In the genomic region with DNA sequence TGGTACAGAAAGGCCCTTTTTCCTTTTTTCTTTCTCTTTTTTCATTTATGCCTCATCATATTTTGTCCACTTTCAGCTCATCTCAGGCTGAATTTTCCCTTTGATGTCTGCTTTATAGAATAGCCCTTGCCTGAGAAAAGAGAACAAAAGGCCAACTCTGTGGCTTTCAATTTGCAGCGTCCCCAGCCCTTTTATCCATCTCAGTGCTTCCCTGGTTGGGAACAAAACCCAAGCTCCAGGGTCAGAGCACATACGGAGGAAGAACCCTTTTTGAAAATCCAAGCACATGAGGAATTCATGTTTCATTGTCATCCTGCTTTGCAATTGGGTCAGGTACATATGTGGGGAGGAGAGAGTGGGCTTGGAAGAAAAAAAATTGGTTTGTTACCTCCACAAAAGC, we compare ENCODE assay signal across 26 cellular contexts. TPM values are rescaled to one million over a fixed set of nuclear protein-coding genes. Genes with fewer than 3 reads are reported as not detected.
DNase-seq lines count a peak whose midpoint lies in the region; ATAC-seq and TF ChIP-seq lines count a peak whose summit lies in the region.
"Had no signal": no experiment of that assay in that cellular context is flagged by ENCODE, and none has a peak within 500 bp of the region (broad histone marks: within the 10 kb centered on the region; RNA-seq: fewer than 3 reads in every experiment).

No MANE protein-coding gene starts in this region.

- H3K4me1 ChIP-seq in GM23338 (ENCODE audit: insufficient read depth) (peaks cover 15% of the 10 kb centered on the region), gastrocnemius medialis (peaks cover 19 to 30% of the 10 kb centered on the region in 2 donors)
- H3K4me1 ChIP-seq: SJCRH30 had no signal

- no peaks in the 10 kb centered on the region for H3K27me3 ChIP-seq in GM23338 (ENCODE audit: insufficient read depth)
- no peaks in the 10 kb centered on the region for H3K27me3 ChIP-seq in gastrocnemius medialis
- H3K27me3 ChIP-seq: SJCRH30 had no signal

- H3K4me3 ChIP-seq in GM23338 = no peak overlapping the region
- H3K4me3 ChIP-seq in gastrocnemius medialis = no peak overlapping the region
- H3K4me3 ChIP-seq: BLaER1 treated with 17β-estradiol and CSF1 and Interleukin-3, amounts not matched to agents 10 nM and 100 nM; PC-9; SJCRH30 had no signal

- in situ Hi-C loops in gastrocnemius medialis (cut with MboI; ENCODE audit: low sequenced_read_pairs in 4 of 4) = no loop called here

- intact Hi-C loops in gastrocnemius medialis (cut with DNase I; ENCODE audit: low total_unique reads) = no loop called here

- H3K4me1 Mint-ChIP-seq in GM23338 (peaks cover 35% of the 10 kb centered on the region), brain (peaks cover 71% of the 10 kb centered on the region), neural crest cell (peaks cover 69% of the 10 kb centered on the region)

- H3K9me2 ChIP-seq in GM23338 (ENCODE audit: insufficient read depth) = no peaks in the 10 kb centered on the region

- H3K79me2 ChIP-seq in GM23338 (replicated peaks; ENCODE audit: insufficient read depth) = no peaks in the 10 kb centered on the region

- no peak overlapping the region for H3K4me3 Mint-ChIP-seq in GM23338
- peak overlapping the region in 3 of 5 experiments; percentile 14 to 60 (median 53) for H3K4me3 Mint-ChIP-seq in brain
- H3K4me3 Mint-ChIP-seq in neural crest cell = peak overlapping the region; percentile 78
- H3K4me3 Mint-ChIP-seq: CD4-positive, alpha-beta T cell had no signal

- H4K20me1 ChIP-seq in GM23338 (replicated peaks; ENCODE audit: insufficient read depth) = no peaks in the 10 kb centered on the region

- no peak for DNase-seq in GM23338 (ENCODE audit: low spot score)
- DNase-seq in neural crest cell (ENCODE audit: low read depth, low spot score) = no peak
- DNase-seq in gastrocnemius medialis = no peak
- DNase-seq in DMS114 treated with DMSO at 0.1 percent for 48 hours (lab: John Stamatoyannopoulos, UW; ENCODE audit: unreplicated experiment) = no peak
- DNase-seq in NCI-H2029 (lab: John Stamatoyannopoulos, UW) = no peak
- no peak for DNase-seq in NCI-H187 (lab: John Stamatoyannopoulos, UW)
- DNase-seq: AML-193; CD4-positive, alpha-beta T cell; DMS79; EL; GDM1; H7; KBM-7; MV-4-11; NCI-H1105; NCI-H1436 treated with DMSO at 0.1 percent for 48 hours; NCI-H1930; NCI-H446; NCI-H524 treated with DMSO at 0.1 percent for 48 hours; NCI-H774; PC-9; SJCRH30 had no signal

- H3K9me3 Mint-ChIP-seq in GM23338 (no peaks in the 10 kb centered on the region), brain (no peaks in the 10 kb centered on the region), neural crest cell (no peaks in the 10 kb centered on the region)
- H3K9me3 Mint-ChIP-seq: CD4-positive, alpha-beta T cell had no signal

- H3K27ac Mint-ChIP-seq in GM23338 (no peak overlapping the region), brain (peak overlapping the region in 4 of 5 experiments; percentile 85 to 97 (median 88)), neural crest cell (ENCODE audit: unreplicated experiment) (peak overlapping the region; percentile 99)
- H3K27ac Mint-ChIP-seq: CD4-positive, alpha-beta T cell had no signal

- TF ChIP-seq POLR2A in gastrocnemius medialis (IDR thresholded peaks at IDR 0.05) = no peak

- ATAC-seq in GM23338 (peak; percentile 54), gastrocnemius medialis (no peak)
- ATAC-seq: Right ventricle myocardium inferior, SK-N-SH treated with all-trans-retinoic acid at 6 μM for 48 hours had no signal

- H3K27ac ChIP-seq in GM23338 (ENCODE audit: low read depth) = no peak overlapping the region
- peak overlapping the region; percentile 41 to 77 (median 72) for H3K27ac ChIP-seq in gastrocnemius medialis
- H3K27ac ChIP-seq: BLaER1 treated with 17β-estradiol and CSF1 and Interleukin-3, amounts not matched to agents 10 nM and 100 nM; PC-9; SJCRH30 had no signal

- H3F3A ChIP-seq in GM23338 (replicated peaks; ENCODE audit: low read depth) = no peaks in the 10 kb centered on the region

- H3K36me3 ChIP-seq in GM23338 (ENCODE audit: insufficient read depth) (no peaks in the 10 kb centered on the region), gastrocnemius medialis (no peaks in the 10 kb centered on the region)
- H3K36me3 ChIP-seq: SJCRH30 had no signal

- no peak for TF ChIP-seq CTCF in GM23338 (conservative IDR thresholded peaks at IDR 0.05; ENCODE audit: low read depth in 2 of 2)
- no peak for TF ChIP-seq CTCF in brain (conservative IDR thresholded peaks at IDR 0.05)
- no peak for TF ChIP-seq CTCF in neural crest cell (conservative IDR thresholded peaks at IDR 0.05)
- TF ChIP-seq CTCF in gastrocnemius medialis (IDR thresholded peaks at IDR 0.05 in 4 of 5, conservative IDR thresholded peaks at IDR 0.05 in 1 of 5) = no peak

- 0 out of 3 replicates have a peak, but pooled peaks cover 6% of the 10 kb centered on the region for H3K36me3 Mint-ChIP-seq in GM23338 (ENCODE audit: low read depth)
- H3K36me3 Mint-ChIP-seq in brain = peaks cover 15% of the 10 kb centered on the region
- H3K36me3 Mint-ChIP-seq in neural crest cell (ENCODE audit: low read depth) = peaks cover 12% of the 10 kb centered on the region

- H2AFZ ChIP-seq in GM23338 = no peak overlapping the region
- H2AFZ ChIP-seq: PC-9 had no signal

- no peaks in the 10 kb centered on the region for H3K9me3 ChIP-seq in gastrocnemius medialis
- H3K9me3 ChIP-seq: SJCRH30 had no signal

- no peak overlapping the region for H3K4me2 ChIP-seq in GM23338
- H3K4me2 ChIP-seq: BLaER1 treated with 17β-estradiol and CSF1 and Interleukin-3, amounts not matched to agents 10 nM and 100 nM; PC-9 had no signal

- H3K27me3 Mint-ChIP-seq in GM23338 (ENCODE audit: insufficient read depth, low read depth, poor library complexity) (no peaks in the 10 kb centered on the region), brain (no peaks in the 10 kb centered on the region), neural crest cell (ENCODE audit: low read depth) (no peaks in the 10 kb centered on the region)
- H3K27me3 Mint-ChIP-seq: CD4-positive, alpha-beta T cell had no signal

TF ChIP-seq in GM23338, 12 proteins besides CTCF, POLR2A, EP300 and RAD21 (continues in another document):
- TF ChIP-seq, protein P1, sequence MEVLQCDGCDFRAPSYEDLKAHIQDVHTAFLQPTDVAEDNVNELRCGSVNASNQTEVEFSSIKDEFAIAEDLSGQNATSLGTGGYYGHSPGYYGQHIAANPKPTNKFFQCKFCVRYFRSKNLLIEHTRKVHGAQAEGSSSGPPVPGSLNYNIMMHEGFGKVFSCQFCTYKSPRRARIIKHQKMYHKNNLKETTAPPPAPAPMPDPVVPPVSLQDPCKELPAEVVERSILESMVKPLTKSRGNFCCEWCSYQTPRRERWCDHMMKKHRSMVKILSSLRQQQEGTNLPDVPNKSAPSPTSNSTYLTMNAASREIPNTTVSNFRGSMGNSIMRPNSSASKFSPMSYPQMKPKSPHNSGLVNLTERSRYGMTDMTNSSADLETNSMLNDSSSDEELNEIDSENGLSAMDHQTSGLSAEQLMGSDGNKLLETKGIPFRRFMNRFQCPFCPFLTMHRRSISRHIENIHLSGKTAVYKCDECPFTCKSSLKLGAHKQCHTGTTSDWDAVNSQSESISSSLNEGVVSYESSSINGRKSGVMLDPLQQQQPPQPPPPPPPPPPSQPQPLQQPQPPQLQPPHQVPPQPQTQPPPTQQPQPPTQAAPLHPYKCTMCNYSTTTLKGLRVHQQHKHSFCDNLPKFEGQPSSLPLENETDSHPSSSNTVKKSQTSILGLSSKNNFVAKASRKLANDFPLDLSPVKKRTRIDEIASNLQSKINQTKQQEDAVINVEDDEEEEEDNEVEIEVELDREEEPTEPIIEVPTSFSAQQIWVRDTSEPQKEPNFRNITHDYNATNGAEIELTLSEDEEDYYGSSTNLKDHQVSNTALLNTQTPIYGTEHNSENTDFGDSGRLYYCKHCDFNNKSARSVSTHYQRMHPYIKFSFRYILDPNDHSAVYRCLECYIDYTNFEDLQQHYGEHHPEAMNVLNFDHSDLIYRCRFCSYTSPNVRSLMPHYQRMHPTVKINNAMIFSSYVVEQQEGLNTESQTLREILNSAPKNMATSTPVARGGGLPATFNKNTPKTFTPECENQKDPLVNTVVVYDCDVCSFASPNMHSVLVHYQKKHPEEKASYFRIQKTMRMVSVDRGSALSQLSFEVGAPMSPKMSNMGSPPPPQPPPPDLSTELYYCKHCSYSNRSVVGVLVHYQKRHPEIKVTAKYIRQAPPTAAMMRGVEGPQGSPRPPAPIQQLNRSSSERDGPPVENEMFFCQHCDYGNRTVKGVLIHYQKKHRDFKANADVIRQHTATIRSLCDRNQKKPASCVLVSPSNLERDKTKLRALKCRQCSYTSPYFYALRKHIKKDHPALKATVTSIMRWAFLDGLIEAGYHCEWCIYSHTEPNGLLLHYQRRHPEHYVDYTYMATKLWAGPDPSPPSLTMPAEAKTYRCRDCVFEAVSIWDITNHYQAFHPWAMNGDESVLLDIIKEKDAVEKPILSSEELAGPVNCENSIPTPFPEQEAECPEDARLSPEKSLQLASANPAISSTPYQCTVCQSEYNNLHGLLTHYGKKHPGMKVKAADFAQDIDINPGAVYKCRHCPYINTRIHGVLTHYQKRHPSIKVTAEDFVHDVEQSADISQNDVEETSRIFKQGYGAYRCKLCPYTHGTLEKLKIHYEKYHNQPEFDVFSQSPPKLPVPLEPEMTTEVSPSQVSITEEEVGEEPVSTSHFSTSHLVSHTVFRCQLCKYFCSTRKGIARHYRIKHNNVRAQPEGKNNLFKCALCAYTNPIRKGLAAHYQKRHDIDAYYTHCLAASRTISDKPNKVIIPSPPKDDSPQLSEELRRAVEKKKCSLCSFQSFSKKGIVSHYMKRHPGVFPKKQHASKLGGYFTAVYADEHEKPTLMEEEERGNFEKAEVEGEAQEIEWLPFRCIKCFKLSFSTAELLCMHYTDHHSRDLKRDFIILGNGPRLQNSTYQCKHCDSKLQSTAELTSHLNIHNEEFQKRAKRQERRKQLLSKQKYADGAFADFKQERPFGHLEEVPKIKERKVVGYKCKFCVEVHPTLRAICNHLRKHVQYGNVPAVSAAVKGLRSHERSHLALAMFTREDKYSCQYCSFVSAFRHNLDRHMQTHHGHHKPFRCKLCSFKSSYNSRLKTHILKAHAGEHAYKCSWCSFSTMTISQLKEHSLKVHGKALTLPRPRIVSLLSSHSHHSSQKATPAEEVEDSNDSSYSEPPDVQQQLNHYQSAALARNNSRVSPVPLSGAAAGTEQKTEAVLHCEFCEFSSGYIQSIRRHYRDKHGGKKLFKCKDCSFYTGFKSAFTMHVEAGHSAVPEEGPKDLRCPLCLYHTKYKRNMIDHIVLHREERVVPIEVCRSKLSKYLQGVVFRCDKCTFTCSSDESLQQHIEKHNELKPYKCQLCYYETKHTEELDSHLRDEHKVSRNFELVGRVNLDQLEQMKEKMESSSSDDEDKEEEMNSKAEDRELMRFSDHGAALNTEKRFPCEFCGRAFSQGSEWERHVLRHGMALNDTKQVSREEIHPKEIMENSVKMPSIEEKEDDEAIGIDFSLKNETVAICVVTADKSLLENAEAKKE (CRISPR knock-in tag; IDR thresholded peaks at IDR 0.05) = no peak
- no peak for TF ChIP-seq STAT1 (IDR thresholded peaks at IDR 0.05; ENCODE audit: unreplicated experiment)

RNA-seq across cellular contexts. Expression of a gene that starts 47.5 kb away (rescaled TPM):
- total RNA-seq in GM23338 (2014; rRNA removed; shearing (Covaris generic)) = 12.8 and 17.2 TPM in 2 replicates
- polyA plus RNA-seq in GM23338 (2016; fragmentation: Nextera tagmentation; extraction: Ambion mirVana) (3.2 and 3.4 TPM in 2 replicates), brain (ENCODE audit: insufficient read depth, low read depth, low replicate concordance) (45.8 TPM)
- total RNA-seq in neural crest cell (85.3 and 90.2 TPM in 2 replicates), gastrocnemius medialis (10 to 100 TPM; 40.1 to 61.2 (median 47.3) TPM)
